In genomic region chr17:75352079-75352569, GRCh38 we compare ENCODE assay signal across 1 cellular context.
A peak's percentile ranks its signal among the peaks of the same experiment; 100 is the strongest.
TF ChIP-seq lines count a peak whose summit lies in the region.

No MANE protein-coding gene starts in this region.

TF ChIP-seq in GM12878, 131 proteins besides CTCF, POLR2A, EP300 and RAD21 (continued from another document):
- TF ChIP-seq POLR2AphosphoS5 (IDR thresholded peaks at IDR 0.05; ENCODE audit: low read length) (0 out of 2 replicates have a peak, but pooled peaks have one; percentile 41), ZSCAN29 (IDR thresholded peaks at IDR 0.05) (no peak), SRF (IDR thresholded peaks at IDR 0.05; ENCODE audit: low read depth in 2 of 2, low read length in 2 of 2) (no peak), TCF7 (IDR thresholded peaks at IDR 0.05; ENCODE audit: borderline replicate concordance) (no peak), NKRF (conservative IDR thresholded peaks at IDR 0.05) (no peak), ZBTB11 (CRISPR knock-in tag; IDR thresholded peaks at IDR 0.05) (no peak), STAT3 (IDR thresholded peaks at IDR 0.05; ENCODE audit: low read depth, low read length) (no peak)
